ENCODE assay signal across 1 cellular context in the genomic region with DNA sequence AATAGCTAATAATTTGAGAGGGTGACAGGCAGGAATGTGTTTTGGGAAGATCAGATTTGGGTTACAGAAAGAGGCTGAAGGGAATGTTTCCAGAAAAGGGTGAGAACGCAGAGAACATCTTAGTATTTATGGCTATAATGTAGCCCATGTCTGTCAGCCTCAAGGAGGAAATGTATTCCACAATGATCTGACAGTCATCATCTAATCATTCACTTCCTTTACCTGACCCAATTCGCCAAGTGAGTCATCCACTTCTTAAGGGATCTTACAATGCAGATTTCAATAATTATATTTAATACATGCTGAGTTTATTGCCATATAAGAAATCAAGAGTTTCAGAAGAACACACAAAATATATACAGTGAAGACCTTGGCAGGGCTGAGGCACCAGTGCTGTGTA.
TF ChIP-seq lines count a peak whose summit lies in the region.

No MANE protein-coding gene starts in this region.

TF ChIP-seq in SK-N-SH treated with all-trans-retinoic acid at 6 μM for 48 hours, 23 proteins besides CTCF, POLR2A, EP300 and RAD21 (continued from another document):
- TF ChIP-seq, protein P1, sequence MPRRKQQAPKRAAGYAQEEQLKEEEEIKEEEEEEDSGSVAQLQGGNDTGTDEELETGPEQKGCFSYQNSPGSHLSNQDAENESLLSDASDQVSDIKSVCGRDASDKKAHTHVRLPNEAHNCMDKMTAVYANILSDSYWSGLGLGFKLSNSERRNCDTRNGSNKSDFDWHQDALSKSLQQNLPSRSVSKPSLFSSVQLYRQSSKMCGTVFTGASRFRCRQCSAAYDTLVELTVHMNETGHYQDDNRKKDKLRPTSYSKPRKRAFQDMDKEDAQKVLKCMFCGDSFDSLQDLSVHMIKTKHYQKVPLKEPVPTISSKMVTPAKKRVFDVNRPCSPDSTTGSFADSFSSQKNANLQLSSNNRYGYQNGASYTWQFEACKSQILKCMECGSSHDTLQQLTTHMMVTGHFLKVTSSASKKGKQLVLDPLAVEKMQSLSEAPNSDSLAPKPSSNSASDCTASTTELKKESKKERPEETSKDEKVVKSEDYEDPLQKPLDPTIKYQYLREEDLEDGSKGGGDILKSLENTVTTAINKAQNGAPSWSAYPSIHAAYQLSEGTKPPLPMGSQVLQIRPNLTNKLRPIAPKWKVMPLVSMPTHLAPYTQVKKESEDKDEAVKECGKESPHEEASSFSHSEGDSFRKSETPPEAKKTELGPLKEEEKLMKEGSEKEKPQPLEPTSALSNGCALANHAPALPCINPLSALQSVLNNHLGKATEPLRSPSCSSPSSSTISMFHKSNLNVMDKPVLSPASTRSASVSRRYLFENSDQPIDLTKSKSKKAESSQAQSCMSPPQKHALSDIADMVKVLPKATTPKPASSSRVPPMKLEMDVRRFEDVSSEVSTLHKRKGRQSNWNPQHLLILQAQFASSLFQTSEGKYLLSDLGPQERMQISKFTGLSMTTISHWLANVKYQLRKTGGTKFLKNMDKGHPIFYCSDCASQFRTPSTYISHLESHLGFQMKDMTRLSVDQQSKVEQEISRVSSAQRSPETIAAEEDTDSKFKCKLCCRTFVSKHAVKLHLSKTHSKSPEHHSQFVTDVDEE (CRISPR knock-in tag; IDR thresholded peaks at IDR 0.05) = no peak
- TF ChIP-seq, protein P2, sequence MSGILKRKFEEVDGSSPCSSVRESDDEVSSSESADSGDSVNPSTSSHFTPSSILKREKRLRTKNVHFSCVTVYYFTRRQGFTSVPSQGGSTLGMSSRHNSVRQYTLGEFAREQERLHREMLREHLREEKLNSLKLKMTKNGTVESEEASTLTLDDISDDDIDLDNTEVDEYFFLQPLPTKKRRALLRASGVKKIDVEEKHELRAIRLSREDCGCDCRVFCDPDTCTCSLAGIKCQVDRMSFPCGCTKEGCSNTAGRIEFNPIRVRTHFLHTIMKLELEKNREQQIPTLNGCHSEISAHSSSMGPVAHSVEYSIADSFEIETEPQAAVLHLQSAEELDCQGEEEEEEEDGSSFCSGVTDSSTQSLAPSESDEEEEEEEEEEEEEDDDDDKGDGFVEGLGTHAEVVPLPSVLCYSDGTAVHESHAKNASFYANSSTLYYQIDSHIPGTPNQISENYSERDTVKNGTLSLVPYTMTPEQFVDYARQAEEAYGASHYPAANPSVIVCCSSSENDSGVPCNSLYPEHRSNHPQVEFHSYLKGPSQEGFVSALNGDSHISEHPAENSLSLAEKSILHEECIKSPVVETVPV (CRISPR knock-in tag; IDR thresholded peaks at IDR 0.05) = no peak
- TF ChIP-seq ZFP3 (CRISPR knock-in tag; IDR thresholded peaks at IDR 0.05) = no peak
- no peak for TF ChIP-seq BACH2 (CRISPR knock-in tag; IDR thresholded peaks at IDR 0.05; ENCODE audit: borderline replicate concordance)
- no peak for TF ChIP-seq ZC3H10 (CRISPR knock-in tag; IDR thresholded peaks at IDR 0.05)
- no peak for TF ChIP-seq ZNF565 (CRISPR knock-in tag; conservative IDR thresholded peaks at IDR 0.05; ENCODE audit: low read depth)
- TF ChIP-seq, protein P3, sequence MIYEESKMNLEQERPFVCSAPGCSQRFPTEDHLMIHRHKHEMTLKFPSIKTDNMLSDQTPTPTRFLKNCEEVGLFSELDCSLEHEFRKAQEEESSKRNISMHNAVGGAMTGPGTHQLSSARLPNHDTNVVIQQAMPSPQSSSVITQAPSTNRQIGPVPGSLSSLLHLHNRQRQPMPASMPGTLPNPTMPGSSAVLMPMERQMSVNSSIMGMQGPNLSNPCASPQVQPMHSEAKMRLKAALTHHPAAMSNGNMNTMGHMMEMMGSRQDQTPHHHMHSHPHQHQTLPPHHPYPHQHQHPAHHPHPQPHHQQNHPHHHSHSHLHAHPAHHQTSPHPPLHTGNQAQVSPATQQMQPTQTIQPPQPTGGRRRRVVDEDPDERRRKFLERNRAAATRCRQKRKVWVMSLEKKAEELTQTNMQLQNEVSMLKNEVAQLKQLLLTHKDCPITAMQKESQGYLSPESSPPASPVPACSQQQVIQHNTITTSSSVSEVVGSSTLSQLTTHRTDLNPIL (CRISPR knock-in tag; IDR thresholded peaks at IDR 0.05; ENCODE audit: low read depth) = no peak
- TF ChIP-seq GLIS3 (CRISPR knock-in tag; IDR thresholded peaks at IDR 0.05) = no peak
